17 cellular contexts compared by ENCODE assay signal in genomic region chr6:38067263-38067980, GRCh38.
A peak's percentile ranks its signal among the peaks of the same experiment; 100 is the strongest.
DNase-seq lines count a peak whose midpoint lies in the region; ATAC-seq, FAIRE-seq and TF ChIP-seq lines count a peak whose summit lies in the region.
"Had no signal": no experiment of that assay in that cellular context is flagged by ENCODE, and none has a peak within 500 bp of the region (broad histone marks: within the 10 kb centered on the region; RNA-seq: fewer than 3 reads in every experiment).

No MANE protein-coding gene starts in this region.

- ATAC-seq in HepG2 (no peak), right lobe of liver (no peak), GM12878 (no peak), HG02571 (IDR thresholded peaks at IDR 0.05; ENCODE audit: unreplicated experiment) (no peak)
- ATAC-seq: left lobe of liver had no signal

- CTCF ChIA-PET in HepG2 (lab: Yijun Ruan, JAX; ENCODE audit: low intra/inter-chr PET ratio, low total read pairs): no interaction called here
- CTCF ChIA-PET in GM12878 (lab: Yijun Ruan, JAX): interaction anchor here (0.5 to 3.9 kb wide), 3 partner anchors 18 to 453 kb away, joined by 3 to 17 read pairs (median 4); no protein-coding TSS in a partner anchor
- CTCF ChIA-PET in activated naive CD4-positive, alpha-beta T cell treated with anti-CD3 and anti-CD28 coated beads for 36 hours (lab: Charles Lee): interaction anchor here (0.5 to 1.9 kb wide), 2 partner anchors 10 to 276 kb away, joined by 3 to 4 read pairs; no protein-coding TSS in a partner anchor

- WGBS in HepG2 (ENCODE audit: low lambda C conversion rate): 95% methylated on average over 2 of the region's 2 CpGs
- WGBS in right lobe of liver (ENCODE audit: insufficient coverage, low coverage, low lambda C conversion rate, missing lambda C conversion rate): 68% methylated on average over 2 of the region's 2 CpGs
- WGBS in GM12878 (ENCODE audit: insufficient coverage, insufficient replicate concordance, low lambda C conversion rate, missing lambda C conversion rate): 51% methylated on average over 2 of the region's 2 CpGs

- no peaks in the 10 kb centered on the region for H3K9me3 Mint-ChIP-seq in activated naive CD4-positive, alpha-beta T cell treated with anti-CD3 and anti-CD28 coated beads for 36 hours
- H3K9me3 Mint-ChIP-seq: activated naive CD4-positive, alpha-beta T cell treated with anti-CD3 and anti-CD28 coated beads, Interleukin-2, amount 10 ng/mL, durations not matched to agents 7 days and 5 days had no signal

- no peak for FAIRE-seq in HepG2 (lab: Jason Lieb, UNC)
- no peak for FAIRE-seq in GM12878 (lab: Jason Lieb, UNC)

- no peak for DNase-seq in HepG2 (ENCODE audit: low spot score)
- no peak for DNase-seq in right lobe of liver
- DNase-seq in NCI-H2029 (lab: John Stamatoyannopoulos, UW): peak; percentile 9
- no peak for DNase-seq in GM12878 (ENCODE audit: low read depth, low spot score)
- DNase-seq in activated naive CD4-positive, alpha-beta T cell treated with anti-CD3 and anti-CD28 coated beads for 36 hours: no peak
- no peak for DNase-seq in Ammon's horn (ENCODE audit: low spot score)
- DNase-seq: activated CD4-positive, alpha-beta T cell treated with anti-CD3 and anti-CD28 coated beads, Interleukin-2, amount 50 U/mL, for 48 hours; activated naive CD4-positive, alpha-beta T cell treated with anti-CD3 and anti-CD28 coated beads, Interleukin-2, amount 10 ng/mL, durations not matched to agents 7 days and 5 days; activated T-cell treated with anti-CD3 and anti-CD28 coated beads for 4 hours; glutamatergic neuron; GM23248; NCI-H226; occipital lobe; RPMI8226 had no signal

- H3K4me1 Mint-ChIP-seq in activated naive CD4-positive, alpha-beta T cell treated with anti-CD3 and anti-CD28 coated beads for 36 hours (ENCODE audit: low read depth): peaks cover 5% of the 10 kb centered on the region
- H3K4me1 Mint-ChIP-seq: activated naive CD4-positive, alpha-beta T cell treated with anti-CD3 and anti-CD28 coated beads, Interleukin-2, amount 10 ng/mL, durations not matched to agents 7 days and 5 days had no signal

- no peak overlapping the region for H3K4me3 Mint-ChIP-seq in activated naive CD4-positive, alpha-beta T cell treated with anti-CD3 and anti-CD28 coated beads for 36 hours
- H3K4me3 Mint-ChIP-seq: activated naive CD4-positive, alpha-beta T cell treated with anti-CD3 and anti-CD28 coated beads, Interleukin-2, amount 10 ng/mL, durations not matched to agents 7 days and 5 days had no signal

- no peaks in the 10 kb centered on the region for H3K27me3 Mint-ChIP-seq in activated naive CD4-positive, alpha-beta T cell treated with anti-CD3 and anti-CD28 coated beads for 36 hours (ENCODE audit: low read depth)
- H3K27me3 Mint-ChIP-seq: activated naive CD4-positive, alpha-beta T cell treated with anti-CD3 and anti-CD28 coated beads, Interleukin-2, amount 10 ng/mL, durations not matched to agents 7 days and 5 days had no signal

- H4K20me1 ChIP-seq in HepG2 (ENCODE audit: insufficient read depth, low read length): no peaks in the 10 kb centered on the region
- no peaks in the 10 kb centered on the region for H4K20me1 ChIP-seq in GM12878 (ENCODE audit: control insufficient read depth, insufficient read depth)

- H3K27ac Mint-ChIP-seq in activated naive CD4-positive, alpha-beta T cell treated with anti-CD3 and anti-CD28 coated beads for 36 hours: no peak overlapping the region
- H3K27ac Mint-ChIP-seq: activated naive CD4-positive, alpha-beta T cell treated with anti-CD3 and anti-CD28 coated beads, Interleukin-2, amount 10 ng/mL, durations not matched to agents 7 days and 5 days had no signal

- H3K4me3 ChIP-seq in HepG2 (replicated peaks in 1 of 3; ENCODE audit: insufficient read depth in 1 of 3, low read depth in 2 of 3, low read length in 3 of 3) (no peak overlapping the region), right lobe of liver (no peak overlapping the region), GM12878 (no peak overlapping the region)
- H3K4me3 ChIP-seq: GM23248, right atrium auricular region had no signal

- SMC1A ChIA-PET in GM12878 (lab: Charles Lee; ENCODE audit: uncharacterized antibody, unreplicated experiment): interaction anchor here (1.4 kb wide), 1 partner anchor 34 kb away, joined by 3 read pairs; no protein-coding TSS in a partner anchor

- intact Hi-C loops in HepG2 (cut with micrococcal nuclease; ENCODE audit: unreplicated experiment) (no loop called here), right lobe of liver (cut with DNase I) (no loop called here), GM12878 (cut with micrococcal nuclease; ENCODE audit: unreplicated experiment) (no loop called here)
- intact Hi-C loops in activated naive CD4-positive, alpha-beta T cell treated with anti-CD3 and anti-CD28 coated beads for 36 hours (cut with micrococcal nuclease): no loop called here

- H3K4me1 ChIP-seq in HepG2 (ENCODE audit: insufficient read depth, low read length) (peaks cover 12% of the 10 kb centered on the region), right lobe of liver (peaks cover 0 to 6% (median 0%) of the 10 kb centered on the region in 4 donors), GM12878 (ENCODE audit: control insufficient read depth, insufficient read depth, low read length) (peaks cover 3% of the 10 kb centered on the region; the same call in 1 of the 2 replicates)

- H3K79me2 ChIP-seq in HepG2 (ENCODE audit: insufficient read depth, low read length) (no peaks in the 10 kb centered on the region), GM12878 (ENCODE audit: control insufficient read depth, insufficient read depth, low read length) (no peaks in the 10 kb centered on the region)

- H3K4me2 ChIP-seq in HepG2 (ENCODE audit: low read depth, low read length) (no peak overlapping the region), GM12878 (ENCODE audit: control insufficient read depth, insufficient read depth) (no peak overlapping the region)

- peaks cover 26% of the 10 kb centered on the region for H3K36me3 Mint-ChIP-seq in activated naive CD4-positive, alpha-beta T cell treated with anti-CD3 and anti-CD28 coated beads for 36 hours (ENCODE audit: low read depth)

- no peak overlapping the region for H2AFZ ChIP-seq in HepG2 (ENCODE audit: low read length)
- H2AFZ ChIP-seq in GM12878 (ENCODE audit: control insufficient read depth, low read depth, low read length): no peak overlapping the region
- H2AFZ ChIP-seq: GM23248 had no signal

- H3K9me3 ChIP-seq in HepG2 (ENCODE audit: low read length) (no peaks in the 10 kb centered on the region), right lobe of liver (no peaks in the 10 kb centered on the region), GM12878 (replicated peaks; ENCODE audit: control insufficient read depth, insufficient read depth, low read length) (no peaks in the 10 kb centered on the region)
- H3K9me3 ChIP-seq: right atrium auricular region had no signal

- in situ Hi-C loops in HepG2 (cut with HindIII; ENCODE audit: extremely low pct_ligation_motif_present, low pct_unique_long_range_greater_than_20kb) (no loop called here), GM12878 (cut with MboI) (no loop called here)

- BruUV-seq in HepG2 (replicated peaks; lab: Mats Ljungman, UMichigan) (no TSS peak), GM12878 (replicated peaks; lab: Mats Ljungman, UMichigan) (no TSS peak)

- POLR2A ChIA-PET in HepG2 (lab: Yijun Ruan, JAX) (no interaction called here), GM12878 (lab: Charles Lee) (no interaction called here)

- H3K27ac ChIP-seq in HepG2 (ENCODE audit: extremely low read length, insufficient read depth, low read length) (no peak overlapping the region), right lobe of liver (no peak overlapping the region), GM12878 (ENCODE audit: control insufficient read depth, insufficient read depth) (no peak overlapping the region)
- H3K27ac ChIP-seq: GM23248, right atrium auricular region had no signal

- no peak for TF ChIP-seq POLR2A in HepG2 (IDR thresholded peaks at IDR 0.05; ENCODE audit: insufficient read depth in 1 of 2, low read depth in 2 of 2, low read length in 2 of 2)
- TF ChIP-seq POLR2A in right lobe of liver (IDR thresholded peaks at IDR 0.05): no peak
- TF ChIP-seq POLR2A in GM12878 (IDR thresholded peaks at IDR 0.05; ENCODE audit: low read depth, low read length): no peak

- H3K36me3 ChIP-seq in HepG2 (replicated peaks in 1 of 2; ENCODE audit: control insufficient read depth in 1 of 2, insufficient read depth in 2 of 2, low read length in 2 of 2) (peaks cover 6 to 23% of the 10 kb centered on the region in 2 experiments), right lobe of liver (peaks cover 0 to 18% (median 8%) of the 10 kb centered on the region in 4 donors), GM12878 (ENCODE audit: control insufficient read depth in 2 of 2, insufficient read depth in 2 of 2, low read length in 1 of 2) (peaks cover 3 to 9% of the 10 kb centered on the region in 2 experiments; a peak in 2 of 4 replicates)

- TF ChIP-seq EP300 in HepG2 (IDR thresholded peaks at IDR 0.05; ENCODE audit: low read depth in 2 of 2, low read length in 2 of 2) (no peak), HepG2 (CRISPR knock-in tag; IDR thresholded peaks at IDR 0.05; ENCODE audit: borderline replicate concordance) (no peak), GM12878 (IDR thresholded peaks at IDR 0.05; ENCODE audit: borderline replicate concordance in 1 of 2, control insufficient read depth in 1 of 2, low read depth in 2 of 2, low read length in 2 of 2) (no peak)

- RAD21 ChIA-PET in GM12878 (lab: Charles Lee; ENCODE audit: unreplicated experiment): interaction anchor here (0.5 kb wide), 1 partner anchor 197 kb away, joined by 3 read pairs; no protein-coding TSS in a partner anchor

- TF ChIP-seq RAD21 in HepG2 (CRISPR knock-in tag; IDR thresholded peaks at IDR 0.05): no peak
- TF ChIP-seq RAD21 in GM12878 (IDR thresholded peaks at IDR 0.05; ENCODE audit: insufficient read depth, low read depth, low read length): no peak

- H3K27me3 ChIP-seq in HepG2 (ENCODE audit: control insufficient read depth in 1 of 2, insufficient read depth in 2 of 2, low read length in 2 of 2) (no peaks in the 10 kb centered on the region), right lobe of liver (no peaks in the 10 kb centered on the region), GM12878 (replicated peaks in 1 of 2; ENCODE audit: control insufficient read depth in 2 of 2, insufficient read depth in 2 of 2, low read length in 1 of 2) (no peaks in the 10 kb centered on the region)
- H3K27me3 ChIP-seq: right atrium auricular region had no signal

- TF ChIP-seq CTCF in HepG2 (CRISPR knock-in tag; IDR thresholded peaks at IDR 0.05) (no peak), right lobe of liver (IDR thresholded peaks at IDR 0.05) (no peak), GM12878 (IDR thresholded peaks at IDR 0.05 in 2 of 3, conservative IDR thresholded peaks at IDR 0.05 in 1 of 3; ENCODE audit: control insufficient read depth in 2 of 3, extremely low read depth in 1 of 3, insufficient read depth in 1 of 3, low read depth in 3 of 3, low read length in 3 of 3) (no peak)

- no peak overlapping the region for H3K9ac ChIP-seq in HepG2 (ENCODE audit: insufficient read depth, low read depth, low read length)
- H3K9ac ChIP-seq in GM12878 (ENCODE audit: control insufficient read depth, insufficient read depth, low read length): no peak overlapping the region
- H3K9ac ChIP-seq: GM23248 had no signal

TF ChIP-seq in HepG2, 621 proteins besides CTCF, POLR2A, EP300 and RAD21 (continues in another document):
- no peak for TF ChIP-seq SKI (IDR thresholded peaks at IDR 0.05; ENCODE audit: partially characterized antibody)

TF ChIP-seq in GM12878, 131 proteins besides CTCF, POLR2A, EP300 and RAD21 (continues in another document):
- no peak for TF ChIP-seq POLR2AphosphoS2 (IDR thresholded peaks at IDR 0.05; ENCODE audit: low read depth, low read length)
